In genomic region chr17:17849863-17850373, GRCh38 we compare ENCODE assay signal across 8 cellular contexts. TPM values are rescaled to one million over a fixed set of nuclear protein-coding genes. Genes with fewer than 3 reads are reported as not detected.
DNase-seq lines count a peak whose midpoint lies in the region; ATAC-seq, FAIRE-seq and TF ChIP-seq lines count a peak whose summit lies in the region.

No MANE protein-coding gene starts in this region.

- TF ChIP-seq CTCF in GM12874 (IDR thresholded peaks at IDR 0.05; ENCODE audit: insufficient read depth, low read depth, low read length) = peak; percentile 42; the same call in 1 of the 2 replicates
- TF ChIP-seq CTCF in esophagus muscularis mucosa (IDR thresholded peaks at IDR 0.05) = peak in 1 of 3 experiments; percentile 33
- TF ChIP-seq CTCF in osteoblast (IDR thresholded peaks at IDR 0.05; ENCODE audit: extremely low read depth, low read depth, low read length) = peak; percentile 42
- TF ChIP-seq CTCF in D721Med (IDR thresholded peaks at IDR 0.05; ENCODE audit: insufficient read depth, missing control alignments) = no peak

- DNase-seq in NCI-H1436 treated with DMSO at 0.1 percent for 48 hours (lab: John Stamatoyannopoulos, UW) = peak; percentile 44
- peak; percentile 81 for DNase-seq in activated CD8-positive, alpha-beta memory T cell treated with anti-CD3 and anti-CD28 coated beads for 24 hours
- DNase-seq in esophagus muscularis mucosa (ENCODE audit: extremely low spot score) = no peak
- peak; percentile 91 for DNase-seq in osteoblast (ENCODE audit: insufficient read length, low spot score, missing footprints)
- no peak for DNase-seq in D721Med (ENCODE audit: insufficient read length, low spot score)

- H3K9me3 ChIP-seq in esophagus muscularis mucosa (no peaks in the 10 kb centered on the region), osteoblast (ENCODE audit: low read depth, low read length) (no peaks in the 10 kb centered on the region)

- intact Hi-C loops in esophagus muscularis mucosa (cut with DNase I) = no loop called here

- H3K4me1 ChIP-seq in esophagus muscularis mucosa (peaks cover 35 to 54% (median 44%) of the 10 kb centered on the region in 4 donors), osteoblast (ENCODE audit: insufficient read depth, low read length) (peaks cover 25% of the 10 kb centered on the region)

- 25% methylated on average over 1 of the region's 2 CpGs for WGBS in esophagus muscularis mucosa

- H4K20me1 ChIP-seq in osteoblast (ENCODE audit: insufficient read depth, low read length) = no peaks in the 10 kb centered on the region

- no peaks in the 10 kb centered on the region for H3K79me2 ChIP-seq in osteoblast (ENCODE audit: insufficient read depth, low read length)

- no peak for FAIRE-seq in D721Med (lab: Jason Lieb, UNC)

- no peak overlapping the region for H2AFZ ChIP-seq in osteoblast (ENCODE audit: low read length)

- H3K36me3 ChIP-seq in esophagus muscularis mucosa = peaks cover 0 to 39% (median 20%) of the 10 kb centered on the region in 4 donors
- H3K36me3 ChIP-seq in osteoblast (ENCODE audit: insufficient read depth, low read length) = peaks cover 19% of the 10 kb centered on the region

- no peak for TF ChIP-seq EP300 in esophagus muscularis mucosa (IDR thresholded peaks at IDR 0.05)

- H3K27ac ChIP-seq in esophagus muscularis mucosa (replicated peaks in 1 of 4) = peak overlapping the region; percentile 66 to 84 (median 74)
- H3K27ac ChIP-seq in osteoblast (ENCODE audit: low read depth, low read length) = peak overlapping the region; percentile 76

- ATAC-seq in GM19463 (IDR thresholded peaks at IDR 0.05; ENCODE audit: unreplicated experiment) (no peak), HG03457 (IDR thresholded peaks at IDR 0.05; ENCODE audit: unreplicated experiment) (no peak)

- no peak overlapping the region for H3K4me2 ChIP-seq in osteoblast (ENCODE audit: insufficient read depth, low read length)

- H3K4me3 ChIP-seq in esophagus muscularis mucosa (no peak overlapping the region), osteoblast (ENCODE audit: insufficient read depth, low read length) (no peak overlapping the region)

- no peaks in the 10 kb centered on the region for H3K27me3 ChIP-seq in esophagus muscularis mucosa
- no peaks in the 10 kb centered on the region for H3K27me3 ChIP-seq in osteoblast (ENCODE audit: insufficient read depth, low read length)

- no peak for TF ChIP-seq POLR2A in esophagus muscularis mucosa (IDR thresholded peaks at IDR 0.05; ENCODE audit: low read depth)

RNA-seq across cellular contexts. Expression of gene SREBF1, which starts 13.1 kb away (rescaled TPM):
- 10 to 100 TPM; 28.1 to 62.6 (median 39.7) TPM for total RNA-seq in esophagus muscularis mucosa
- total RNA-seq in osteoblast = 115 and 133 TPM in 2 replicates

Comparison
In these comparisons a context has a peak if more than half of its experiments do, and no peak if none do; other contexts are left out.
1. DNase-seq: peak in NCI-H1436 treated with DMSO at 0.1 percent for 48 hours (single experiment), activated CD8-positive, alpha-beta memory T cell treated with anti-CD3 and anti-CD28 coated beads for 24 hours (single experiment) and osteoblast (single experiment); none in esophagus muscularis mucosa (single experiment) and D721Med (single experiment).